ENCODE assay signal across 21 cellular contexts in genomic region chr2:37501121-37501520, GRCh38.
"Had no signal": no experiment of that assay in that cellular context is flagged by ENCODE, and none has a peak within 500 bp of the region (broad histone marks: within the 10 kb centered on the region; RNA-seq: fewer than 3 reads in every experiment).

No MANE protein-coding gene starts in this region.

- H3K27me3 ChIP-seq: colonic mucosa, gastrocnemius medialis, right lobe of liver, tibial artery, upper lobe of left lung, uterus had no signal

- H2AFZ ChIP-seq: parathyroid adenoma had no signal

- H3K4me1 ChIP-seq: colonic mucosa, lower lobe of right lung, parathyroid adenoma, prostate gland, right lobe of liver, upper lobe of left lung, uterus had no signal

- ATAC-seq: gastrocnemius medialis; left cardiac atrium; lower lobe of right lung; right lobe of liver; stimulated activated memory B cell treated with anti-CD40 and anti-IgM and Interleukin-4, amounts not matched to agents 10 μg/mL and 1 μg/mL and 100 μg/mL, for 72 hours had no signal

- H3K9me3 Mint-ChIP-seq: memory B cell; stimulated activated naive CD8-positive, alpha-beta T cell treated with anti-CD3 and anti-CD28 coated beads, Interleukin-15, Interleukin-2, amounts not matched to agents 100 ng/mL and 50 ng/mL, for 24 hours had no signal

- DNase-seq: colonic mucosa; effector CD4-positive, alpha-beta T cell; endodermal cell; gastrocnemius medialis; glutamatergic neuron; kidney; left cardiac atrium; left ventricle myocardium inferior; lower lobe of right lung; naive B cell; right lobe of liver; stimulated activated CD4-positive, alpha-beta T cell treated with anti-CD3 and anti-CD28 coated beads, Interleukin-4, amount 100 ng/mL, for 1 hour; tibial artery; upper lobe of left lung; uterus had no signal

- H3K36me3 ChIP-seq: colonic mucosa, gastrocnemius medialis, left ventricle myocardium inferior, lower lobe of right lung, prostate gland, right lobe of liver, tibial artery, upper lobe of left lung, uterus had no signal

- H3K27ac Mint-ChIP-seq: endodermal cell; memory B cell; naive B cell; nephron; stimulated activated memory B cell treated with anti-CD40 and anti-IgM and Interleukin-4, amounts not matched to agents 10 μg/mL and 1 μg/mL and 100 μg/mL, for 72 hours; stimulated activated naive CD8-positive, alpha-beta T cell treated with anti-CD3 and anti-CD28 coated beads, Interleukin-15, Interleukin-2, amounts not matched to agents 100 ng/mL and 50 ng/mL, for 24 hours had no signal

- H3K4me1 Mint-ChIP-seq: memory B cell; naive B cell; stimulated activated memory B cell treated with anti-CD40 and anti-IgM and Interleukin-4, amounts not matched to agents 10 μg/mL and 1 μg/mL and 100 μg/mL, for 72 hours had no signal

- H3K4me3 Mint-ChIP-seq: endodermal cell; memory B cell; naive B cell; nephron; stimulated activated memory B cell treated with anti-CD40 and anti-IgM and Interleukin-4, amounts not matched to agents 10 μg/mL and 1 μg/mL and 100 μg/mL, for 72 hours; stimulated activated naive CD8-positive, alpha-beta T cell treated with anti-CD3 and anti-CD28 coated beads, Interleukin-15, Interleukin-2, amounts not matched to agents 100 ng/mL and 50 ng/mL, for 24 hours had no signal

- H3K9me3 ChIP-seq: colonic mucosa, gastrocnemius medialis, lower lobe of right lung, prostate gland, right lobe of liver, tibial artery, upper lobe of left lung, uterus had no signal

- H3K27ac ChIP-seq: colonic mucosa, gastrocnemius medialis, left ventricle myocardium inferior, lower lobe of right lung, parathyroid adenoma, prostate gland, right lobe of liver, tibial artery, upper lobe of left lung, uterus had no signal

- H3K9ac ChIP-seq: parathyroid adenoma had no signal

- H3K4me3 ChIP-seq: colonic mucosa, gastrocnemius medialis, left ventricle myocardium inferior, lower lobe of right lung, prostate gland, right lobe of liver, tibial artery, upper lobe of left lung, uterus had no signal

- H3K36me3 Mint-ChIP-seq: memory B cell had no signal
